Comparison of ENCODE assay signal across 8 cellular contexts in the genomic region with DNA sequence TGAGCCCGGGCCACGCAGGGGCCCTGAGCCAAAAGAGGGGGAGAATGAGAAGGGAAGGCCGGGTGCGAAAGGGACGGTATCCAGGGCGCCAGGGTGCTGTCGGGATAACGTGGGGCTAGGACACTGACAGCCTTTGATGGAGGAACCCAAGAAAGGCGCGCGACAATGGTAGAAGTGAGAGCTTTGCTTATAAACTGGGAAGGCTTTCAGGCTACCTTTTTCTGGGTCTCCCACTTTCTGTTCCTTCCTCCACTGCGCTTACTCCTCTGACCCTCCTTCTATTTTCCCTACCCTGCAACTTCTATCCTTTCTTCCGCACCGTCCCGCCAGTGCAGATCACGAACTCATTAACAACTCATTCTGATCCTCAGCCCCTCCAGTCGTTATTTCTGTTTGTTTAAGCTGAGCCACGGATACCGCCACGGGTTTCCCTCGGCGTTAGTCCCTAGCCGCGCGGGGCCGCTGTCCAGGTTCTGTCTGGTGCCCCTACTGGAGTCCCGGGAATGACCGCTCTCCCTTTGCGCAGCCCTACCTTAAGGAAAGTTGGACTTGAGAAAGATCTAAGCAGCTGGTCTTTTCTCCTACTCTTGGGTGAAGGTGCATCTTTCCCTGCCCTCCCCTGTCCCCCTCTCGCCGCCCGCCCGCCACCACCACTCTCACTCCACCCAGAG. TPM values are rescaled to one million over a fixed set of nuclear protein-coding genes. Genes with fewer than 3 reads are reported as not detected.
DNase-seq lines count a peak whose midpoint lies in the region; ATAC-seq and TF ChIP-seq lines count a peak whose summit lies in the region.
"Had no signal": no experiment of that assay in that cellular context is flagged by ENCODE, and none has a peak within 500 bp of the region (broad histone marks: within the 10 kb centered on the region; RNA-seq: fewer than 3 reads in every experiment).

No MANE protein-coding gene starts in this region.

- H3K4me1 ChIP-seq in endocrine pancreas (ENCODE audit: control insufficient read depth, insufficient read depth, low read length) (peaks cover 11% of the 10 kb centered on the region), lung (ENCODE audit: control insufficient read depth in 2 of 2, insufficient read depth in 2 of 2, low read length in 2 of 2) (peaks cover 0 to 17% of the 10 kb centered on the region in 2 donors), thyroid gland (peaks cover 12 to 18% of the 10 kb centered on the region in 2 donors)

- H3K36me3 ChIP-seq in endocrine pancreas (ENCODE audit: control insufficient read depth, insufficient read depth, low read length) = no peaks in the 10 kb centered on the region
- H3K36me3 ChIP-seq in lung (ENCODE audit: control insufficient read depth in 2 of 2, insufficient read depth in 2 of 2, low read length in 2 of 2) = no peaks in the 10 kb centered on the region
- H3K36me3 ChIP-seq in thyroid gland = no peaks in the 10 kb centered on the region
- H3K36me3 ChIP-seq: neutrophil had no signal

- H3K27me3 ChIP-seq in endocrine pancreas (ENCODE audit: control insufficient read depth, insufficient read depth, low read length) (no peaks in the 10 kb centered on the region), lung (ENCODE audit: control insufficient read depth, insufficient read depth) (peaks cover 4% of the 10 kb centered on the region), thyroid gland (no peaks in the 10 kb centered on the region)

- TF ChIP-seq POLR2A in thyroid gland (IDR thresholded peaks at IDR 0.05) = no peak

- H3K27ac ChIP-seq in lung (ENCODE audit: low read depth in 1 of 2, low read length in 1 of 2) (peak overlapping the region in 1 of 2 donors; percentile 12), thyroid gland (no peak overlapping the region)
- H3K27ac ChIP-seq: neutrophil had no signal

- no peak overlapping the region for H3K4me3 ChIP-seq in endocrine pancreas (ENCODE audit: control insufficient read depth, insufficient read depth, low read length)
- H3K4me3 ChIP-seq in lung = peak overlapping the region; percentile 46
- peak overlapping the region in 1 of 3 donors; percentile 20 for H3K4me3 ChIP-seq in thyroid gland (replicated peaks in 1 of 3)

- intact Hi-C loops in thyroid gland (cut with DNase I) = no loop called here

- H3K9me3 ChIP-seq in endocrine pancreas (ENCODE audit: control insufficient read depth, low read length) (no peaks in the 10 kb centered on the region), lung (ENCODE audit: control insufficient read depth in 2 of 2, insufficient read depth in 1 of 2, low read length in 1 of 2) (peaks cover 0 to 8% of the 10 kb centered on the region in 2 donors), thyroid gland (no peaks in the 10 kb centered on the region)
- H3K9me3 ChIP-seq: neutrophil had no signal

- 2 to 3% methylated on average over 33 of the region's 33 CpGs for WGBS in lung, 2 donors
- 4 to 5% methylated on average over 33 of the region's 33 CpGs for WGBS in thyroid gland, 2 donors

- peak; percentile 65 for DNase-seq in LHCN-M2 (ENCODE audit: low read depth)
- DNase-seq in lung (ENCODE audit: low spot score) = no peak
- peak; percentile 7 to 13 for DNase-seq in thyroid gland
- no peak for DNase-seq in midbrain (lab: John Stamatoyannopoulos, UW)
- no peak for DNase-seq in NCI-H2196 treated with DMSO at 0.1 percent for 48 hours (lab: John Stamatoyannopoulos, UW; ENCODE audit: unreplicated experiment)

- no peak for TF ChIP-seq CTCF in lung (IDR thresholded peaks at IDR 0.05; ENCODE audit: control extremely low read depth, extremely low read depth)
- TF ChIP-seq CTCF in thyroid gland (IDR thresholded peaks at IDR 0.05) = no peak

- peak overlapping the region; percentile 83 for H3K9ac ChIP-seq in endocrine pancreas (ENCODE audit: control insufficient read depth, insufficient read depth, low read length)

- ATAC-seq in lung (ENCODE audit: insufficient read depth, low FRiP score) = no peak
- no peak for ATAC-seq in GM19023 (IDR thresholded peaks at IDR 0.05; ENCODE audit: unreplicated experiment)

RNA-seq across cellular contexts. Expression of a gene that starts 3.0 kb away (rescaled TPM):
- 6.9 and 7.7 TPM in 2 replicates for total RNA-seq in LHCN-M2 (2014; rRNA removed)
- 2.9 TPM for polyA plus RNA-seq in LHCN-M2 (2012)
- total RNA-seq in lung = 1 to 10 TPM; 4.3 to 7.9 TPM
- polyA plus RNA-seq in lung = 1 to 10 TPM; 1.6 to 2.2 TPM
- total RNA-seq in thyroid gland = under 1 TPM in 3 of 4 donors, not detected in 1; 0.11 to 0.39 (median 0.13) TPM

RNA-seq across cellular contexts. Expression of a gene that starts 45.2 kb away (rescaled TPM):
- not detected in 2 replicates for total RNA-seq in LHCN-M2 (2014; rRNA removed)
- not detected for polyA plus RNA-seq in LHCN-M2 (2012)
- total RNA-seq in lung = 10 to 100 TPM; 91.3 to 97.7 TPM
- polyA plus RNA-seq in lung = 10 to 100 TPM; 28.4 to 75.3 TPM
- total RNA-seq in thyroid gland = 10 to 100 TPM; 15.5 to 44.5 (median 23.4) TPM

Comparison
In these comparisons a context has a peak if more than half of its experiments do, and no peak if none do; other contexts are left out.
1. DNase-seq: peak in LHCN-M2 (single experiment) and thyroid gland (2 of 2); none in lung (single experiment), midbrain (single experiment) and NCI-H2196 treated with DMSO at 0.1 percent for 48 hours (single experiment).
2. RNA of a gene that starts 45.2 kb away (total RNA-seq): 91.3 to 97.7 TPM in lung and 15.5 to 44.5 TPM in thyroid gland; not detected in LHCN-M2; every median in the first group is over 10 times any median in the second.